Comparison of ENCODE assay signal across 34 cellular contexts in genomic region chr7:113033959-113034358, GRCh38. TPM values are rescaled to one million over a fixed set of nuclear protein-coding genes. Genes with fewer than 3 reads are reported as not detected.
"Had no signal": no experiment of that assay in that cellular context is flagged by ENCODE, and none has a peak within 500 bp of the region (broad histone marks: within the 10 kb centered on the region; RNA-seq: fewer than 3 reads in every experiment).

No MANE protein-coding gene starts in this region.

- H3K4me1 Mint-ChIP-seq: activated B cell treated with CpG ODN at 0.5 μM for 24 hours; activated CD4-positive, alpha-beta memory T cell treated with anti-CD3 and anti-CD28 coated beads, Interleukin-2, amount 10 ng/mL, durations not matched to agents 7 days and 5 days; activated CD4-positive, alpha-beta T cell treated with anti-CD3 and anti-CD28 coated beads, Interleukin-2, amount 10 ng/mL, durations not matched to agents 7 days and 5 days; activated CD8-positive, alpha-beta memory T cell treated with anti-CD3 and anti-CD28 coated beads, Interleukin-2, amount 10 ng/mL, durations not matched to agents 7 days and 5 days; activated naive CD4-positive, alpha-beta T cell treated with anti-CD3 and anti-CD28 coated beads, Interleukin-2, amount 10 ng/mL, durations not matched to agents 7 days and 5 days; activated naive CD4-positive, alpha-beta T cell treated with anti-CD3 and anti-CD28 coated beads, Interleukin-2, amount 50 U/mL, for 24 hours; activated naive CD8-positive, alpha-beta T cell treated with anti-CD3 and anti-CD28 coated beads, Interleukin-2, amount 10 ng/mL, durations not matched to agents 7 days and 5 days; activated naive CD8-positive, alpha-beta T cell treated with anti-CD3 and anti-CD28 coated beads, Interleukin-2, amount 50 U/mL, for 24 hours had no signal

- ATAC-seq: activated CD8-positive, alpha-beta memory T cell treated with anti-CD3 and anti-CD28 coated beads, Interleukin-2, amount 10 ng/mL, durations not matched to agents 7 days and 5 days; activated CD8-positive, alpha-beta T cell treated with anti-CD3 and anti-CD28 coated beads, Interleukin-2, amount 10 ng/mL, durations not matched to agents 7 days and 5 days; activated naive CD8-positive, alpha-beta T cell treated with anti-CD3 and anti-CD28 coated beads, Interleukin-2, amount 50 U/mL, for 24 hours; body of pancreas had no signal

- H3K27ac ChIP-seq: ascending aorta, body of pancreas, brain microvascular endothelial cell, breast epithelium, VCaP had no signal

- H3K36me3 Mint-ChIP-seq: activated CD8-positive, alpha-beta memory T cell treated with anti-CD3 and anti-CD28 coated beads, Interleukin-2, amount 10 ng/mL, durations not matched to agents 7 days and 5 days; activated naive CD4-positive, alpha-beta T cell treated with anti-CD3 and anti-CD28 coated beads, Interleukin-2, amount 10 ng/mL, durations not matched to agents 7 days and 5 days; activated naive CD4-positive, alpha-beta T cell treated with anti-CD3 and anti-CD28 coated beads, Interleukin-2, amount 50 U/mL, for 24 hours; activated naive CD8-positive, alpha-beta T cell; activated naive CD8-positive, alpha-beta T cell treated with anti-CD3 and anti-CD28 coated beads, Interleukin-2, amount 10 ng/mL, durations not matched to agents 7 days and 5 days had no signal

- DNase-seq: activated B cell treated with CpG ODN at 0.5 μM for 24 hours; activated CD4-positive, alpha-beta memory T cell treated with anti-CD3 and anti-CD28 coated beads, Interleukin-2, amount 10 ng/mL, durations not matched to agents 7 days and 5 days; activated CD4-positive, alpha-beta T cell treated with anti-CD3 and anti-CD28 coated beads for 4 hours; activated CD4-positive, alpha-beta T cell treated with anti-CD3 and anti-CD28 coated beads, Interleukin-2, amount 10 ng/mL, durations not matched to agents 7 days and 5 days; activated CD4-positive, alpha-beta T cell treated with anti-CD3 and anti-CD28 coated beads, Interleukin-2, amount 50 U/mL, for 48 hours; activated CD4-positive, CD25-positive, alpha-beta regulatory T cell treated with anti-CD3 and anti-CD28 coated beads, Interleukin-2, amount 50 U/mL, for 72 hours; activated CD8-positive, alpha-beta memory T cell treated with anti-CD3 and anti-CD28 coated beads for 24 hours; activated CD8-positive, alpha-beta memory T cell treated with anti-CD3 and anti-CD28 coated beads, Interleukin-2, amount 10 ng/mL, durations not matched to agents 7 days and 5 days; activated CD8-positive, alpha-beta memory T cell treated with anti-CD3 and anti-CD28 coated beads, Interleukin-2, amount 50 U/mL, for 48 hours; activated CD8-positive, alpha-beta T cell treated with anti-CD3 and anti-CD28 coated beads, Interleukin-2, amount 10 ng/mL, durations not matched to agents 7 days and 5 days; activated effector memory CD4-positive, alpha-beta T cell treated with Interleukin-2 at 50 U/mL for 16 hours; activated gamma-delta T cell; activated naive CD4-positive, alpha-beta T cell treated with anti-CD3 and anti-CD28 coated beads, Interleukin-2, amount 10 ng/mL, durations not matched to agents 7 days and 5 days; activated naive CD4-positive, alpha-beta T cell treated with Interleukin-2 at 50 U/mL for 16 hours; activated naive CD8-positive, alpha-beta T cell treated with anti-CD3 and anti-CD28 coated beads, Interleukin-2, amount 10 ng/mL, durations not matched to agents 7 days and 5 days; activated naive CD8-positive, alpha-beta T cell treated with anti-CD3 and anti-CD28 coated beads, Interleukin-2, amount 50 U/mL, for 24 hours; activated T-cell treated with anti-CD3 and anti-CD28 coated beads, Interleukin-2, amount 50 U/mL, for 24 hours; activated T-cell treated with anti-CD3 and anti-CD28 coated beads, Interleukin-2, amount 50 U/mL, for 48 hours; amygdala; anterior cingulate cortex; body of pancreas; brain microvascular endothelial cell; central memory CD4-positive, alpha-beta T cell; T-helper 2 cell; T-helper 9 cell had no signal

- H3K27me3 ChIP-seq: ascending aorta, body of pancreas, brain microvascular endothelial cell, breast epithelium had no signal

- H3K27ac Mint-ChIP-seq: activated B cell treated with CpG ODN at 0.5 μM for 24 hours; activated CD4-positive, alpha-beta memory T cell treated with anti-CD3 and anti-CD28 coated beads, Interleukin-2, amount 10 ng/mL, durations not matched to agents 7 days and 5 days; activated CD4-positive, alpha-beta T cell treated with anti-CD3 and anti-CD28 coated beads, Interleukin-2, amount 10 ng/mL, durations not matched to agents 7 days and 5 days; activated CD8-positive, alpha-beta memory T cell treated with anti-CD3 and anti-CD28 coated beads, Interleukin-2, amount 10 ng/mL, durations not matched to agents 7 days and 5 days; activated CD8-positive, alpha-beta T cell treated with anti-CD3 and anti-CD28 coated beads, Interleukin-2, amount 10 ng/mL, durations not matched to agents 7 days and 5 days; activated naive CD4-positive, alpha-beta T cell treated with anti-CD3 and anti-CD28 coated beads, Interleukin-2, amount 10 ng/mL, durations not matched to agents 7 days and 5 days; activated naive CD4-positive, alpha-beta T cell treated with anti-CD3 and anti-CD28 coated beads, Interleukin-2, amount 50 U/mL, for 24 hours; activated naive CD8-positive, alpha-beta T cell; activated naive CD8-positive, alpha-beta T cell treated with anti-CD3 and anti-CD28 coated beads, Interleukin-2, amount 10 ng/mL, durations not matched to agents 7 days and 5 days; activated naive CD8-positive, alpha-beta T cell treated with anti-CD3 and anti-CD28 coated beads, Interleukin-2, amount 50 U/mL, for 24 hours; activated T-cell treated with anti-CD3 and anti-CD28 coated beads, Interleukin-2, amount 50 U/mL, for 24 hours; activated T-helper 2 cell treated with anti-CD3 and anti-CD28 coated beads, Interferon-gamma antibody, Interleukin-2, Interleukin-4, amounts not matched to agents 10 μg/mL and 5 μg/mL and 100 μg/mL, durations not matched to agents 14 hours and 24 hours and 36 hours; T-helper 1 cell treated with Interleukin-12 subunit alpha and Interleukin-12 subunit beta and Interleukin-4 antibody, amounts not matched to agents 30 μg/mL and 1 μg/mL, for 36 hours; T-helper 2 cell treated with Interferon-gamma antibody and Interleukin-4, amounts not matched to agents 5 μg/mL and 100 μg/mL, for 36 hours had no signal

- H3K9me3 Mint-ChIP-seq: activated B cell treated with CpG ODN at 0.5 μM for 24 hours; activated CD4-positive, alpha-beta memory T cell treated with anti-CD3 and anti-CD28 coated beads, Interleukin-2, amount 10 ng/mL, durations not matched to agents 7 days and 5 days; activated CD4-positive, alpha-beta T cell treated with anti-CD3 and anti-CD28 coated beads, Interleukin-2, amount 10 ng/mL, durations not matched to agents 7 days and 5 days; activated naive CD4-positive, alpha-beta T cell treated with anti-CD3 and anti-CD28 coated beads, Interleukin-2, amount 10 ng/mL, durations not matched to agents 7 days and 5 days; activated naive CD4-positive, alpha-beta T cell treated with anti-CD3 and anti-CD28 coated beads, Interleukin-2, amount 50 U/mL, for 24 hours; activated naive CD8-positive, alpha-beta T cell treated with anti-CD3 and anti-CD28 coated beads, Interleukin-2, amount 10 ng/mL, durations not matched to agents 7 days and 5 days; activated naive CD8-positive, alpha-beta T cell treated with anti-CD3 and anti-CD28 coated beads, Interleukin-2, amount 50 U/mL, for 24 hours; activated T-cell treated with anti-CD3 and anti-CD28 coated beads, Interleukin-2, amount 50 U/mL, for 24 hours; activated T-helper 2 cell treated with anti-CD3 and anti-CD28 coated beads, Interferon-gamma antibody, Interleukin-2, Interleukin-4, amounts not matched to agents 10 μg/mL and 5 μg/mL and 100 μg/mL, durations not matched to agents 14 hours and 24 hours and 36 hours; T-helper 1 cell treated with Interleukin-12 subunit alpha and Interleukin-12 subunit beta and Interleukin-4 antibody, amounts not matched to agents 30 μg/mL and 1 μg/mL, for 36 hours; T-helper 2 cell treated with Interferon-gamma antibody and Interleukin-4, amounts not matched to agents 5 μg/mL and 100 μg/mL, for 36 hours had no signal

- H3K36me3 ChIP-seq: ascending aorta, brain microvascular endothelial cell, breast epithelium had no signal

- H3K4me3 Mint-ChIP-seq: activated B cell treated with CpG ODN at 0.5 μM for 24 hours; activated CD4-positive, alpha-beta memory T cell treated with anti-CD3 and anti-CD28 coated beads, Interleukin-2, amount 10 ng/mL, durations not matched to agents 7 days and 5 days; activated CD4-positive, alpha-beta T cell treated with anti-CD3 and anti-CD28 coated beads, Interleukin-2, amount 10 ng/mL, durations not matched to agents 7 days and 5 days; activated CD8-positive, alpha-beta memory T cell treated with anti-CD3 and anti-CD28 coated beads, Interleukin-2, amount 10 ng/mL, durations not matched to agents 7 days and 5 days; activated CD8-positive, alpha-beta T cell treated with anti-CD3 and anti-CD28 coated beads, Interleukin-2, amount 10 ng/mL, durations not matched to agents 7 days and 5 days; activated naive CD4-positive, alpha-beta T cell treated with anti-CD3 and anti-CD28 coated beads, Interleukin-2, amount 10 ng/mL, durations not matched to agents 7 days and 5 days; activated naive CD4-positive, alpha-beta T cell treated with anti-CD3 and anti-CD28 coated beads, Interleukin-2, amount 50 U/mL, for 24 hours; activated naive CD8-positive, alpha-beta T cell; activated naive CD8-positive, alpha-beta T cell treated with anti-CD3 and anti-CD28 coated beads, Interleukin-2, amount 10 ng/mL, durations not matched to agents 7 days and 5 days; activated naive CD8-positive, alpha-beta T cell treated with anti-CD3 and anti-CD28 coated beads, Interleukin-2, amount 50 U/mL, for 24 hours; activated T-cell treated with anti-CD3 and anti-CD28 coated beads, Interleukin-2, amount 50 U/mL, for 24 hours; T-helper 1 cell treated with Interleukin-12 subunit alpha and Interleukin-12 subunit beta and Interleukin-4 antibody, amounts not matched to agents 30 μg/mL and 1 μg/mL, for 36 hours; T-helper 2 cell treated with Interferon-gamma antibody and Interleukin-4, amounts not matched to agents 5 μg/mL and 100 μg/mL, for 36 hours had no signal

- H3K4me3 ChIP-seq: ascending aorta, body of pancreas, breast epithelium had no signal

- H3K9me3 ChIP-seq: ascending aorta, body of pancreas, breast epithelium had no signal

- H3K27me3 Mint-ChIP-seq: activated CD4-positive, alpha-beta T cell treated with anti-CD3 and anti-CD28 coated beads, Interleukin-2, amount 10 ng/mL, durations not matched to agents 7 days and 5 days; activated naive CD4-positive, alpha-beta T cell treated with anti-CD3 and anti-CD28 coated beads, Interleukin-2, amount 10 ng/mL, durations not matched to agents 7 days and 5 days had no signal

- FAIRE-seq: TTC549 had no signal

- H3K4me1 ChIP-seq: ascending aorta, body of pancreas, breast epithelium had no signal

RNA-seq across cellular contexts. Expression of gene GPR85, which starts 52.7 kb away (rescaled TPM):
- total RNA-seq: activated B cell treated with CpG ODN at 0.5 μM for 24 hours; activated CD4-positive, alpha-beta memory T cell treated with anti-CD3 and anti-CD28 coated beads, Interleukin-2, amount 10 ng/mL, durations not matched to agents 7 days and 5 days; activated CD4-positive, alpha-beta T cell treated with anti-CD3 and anti-CD28 coated beads, Interleukin-2, amount 10 ng/mL, durations not matched to agents 7 days and 5 days; activated CD8-positive, alpha-beta memory T cell treated with anti-CD3 and anti-CD28 coated beads, Interleukin-2, amount 10 ng/mL, durations not matched to agents 7 days and 5 days; activated CD8-positive, alpha-beta T cell treated with anti-CD3 and anti-CD28 coated beads, Interleukin-2, amount 10 ng/mL, durations not matched to agents 7 days and 5 days; activated naive CD8-positive, alpha-beta T cell treated with anti-CD3 and anti-CD28 coated beads, Interleukin-2, amount 10 ng/mL, durations not matched to agents 7 days and 5 days; activated T-helper 2 cell treated with anti-CD3 and anti-CD28 coated beads, Interferon-gamma antibody, Interleukin-2, Interleukin-4, amounts not matched to agents 10 μg/mL and 5 μg/mL and 100 μg/mL, durations not matched to agents 14 hours and 24 hours and 36 hours; ascending aorta had no signal
